Comparison of ENCODE assay signal across 1 cellular context in the genomic region with DNA sequence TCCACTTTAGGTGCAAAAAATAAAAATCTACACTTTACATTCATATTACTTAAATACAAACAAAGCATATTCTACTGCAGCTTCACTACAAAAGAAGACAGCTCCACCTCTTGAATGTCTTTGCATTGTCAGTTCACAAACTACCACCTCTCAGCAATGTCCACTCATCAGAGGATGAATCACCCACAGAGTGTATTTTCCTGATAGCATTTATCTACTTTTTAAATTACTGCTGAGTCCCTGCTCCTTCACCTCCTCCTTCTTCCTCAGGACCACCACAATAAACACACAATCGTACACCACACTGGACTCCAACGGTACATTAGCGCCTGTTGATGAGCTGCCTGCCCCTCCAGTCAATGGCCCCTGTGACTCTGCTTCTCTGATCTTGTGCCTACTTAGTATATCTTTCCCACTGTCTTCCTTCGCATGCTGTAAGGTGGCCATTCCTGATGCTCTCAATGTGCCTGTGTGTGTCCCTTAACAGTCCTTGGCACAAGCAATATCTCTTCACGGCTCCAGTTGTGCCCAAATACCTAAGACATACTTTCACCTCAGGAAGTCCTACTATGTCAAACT.
TF ChIP-seq lines count a peak whose summit lies in the region.

No MANE protein-coding gene starts in this region.

TF ChIP-seq in K562, 482 proteins besides CTCF, POLR2A, EP300 and RAD21 (continued from another document and continues in another):
- TF ChIP-seq, protein P1, sequence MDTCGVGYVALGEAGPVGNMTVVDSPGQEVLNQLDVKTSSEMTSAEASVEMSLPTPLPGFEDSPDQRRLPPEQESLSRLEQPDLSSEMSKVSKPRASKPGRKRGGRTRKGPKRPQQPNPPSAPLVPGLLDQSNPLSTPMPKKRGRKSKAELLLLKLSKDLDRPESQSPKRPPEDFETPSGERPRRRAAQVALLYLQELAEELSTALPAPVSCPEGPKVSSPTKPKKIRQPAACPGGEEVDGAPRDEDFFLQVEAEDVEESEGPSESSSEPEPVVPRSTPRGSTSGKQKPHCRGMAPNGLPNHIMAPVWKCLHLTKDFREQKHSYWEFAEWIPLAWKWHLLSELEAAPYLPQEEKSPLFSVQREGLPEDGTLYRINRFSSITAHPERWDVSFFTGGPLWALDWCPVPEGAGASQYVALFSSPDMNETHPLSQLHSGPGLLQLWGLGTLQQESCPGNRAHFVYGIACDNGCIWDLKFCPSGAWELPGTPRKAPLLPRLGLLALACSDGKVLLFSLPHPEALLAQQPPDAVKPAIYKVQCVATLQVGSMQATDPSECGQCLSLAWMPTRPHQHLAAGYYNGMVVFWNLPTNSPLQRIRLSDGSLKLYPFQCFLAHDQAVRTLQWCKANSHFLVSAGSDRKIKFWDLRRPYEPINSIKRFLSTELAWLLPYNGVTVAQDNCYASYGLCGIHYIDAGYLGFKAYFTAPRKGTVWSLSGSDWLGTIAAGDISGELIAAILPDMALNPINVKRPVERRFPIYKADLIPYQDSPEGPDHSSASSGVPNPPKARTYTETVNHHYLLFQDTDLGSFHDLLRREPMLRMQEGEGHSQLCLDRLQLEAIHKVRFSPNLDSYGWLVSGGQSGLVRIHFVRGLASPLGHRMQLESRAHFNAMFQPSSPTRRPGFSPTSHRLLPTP (IDR thresholded peaks at IDR 0.05; ENCODE audit: borderline replicate concordance, extremely low read depth, insufficient read length): no peak
- no peak for TF ChIP-seq DEAF1 (CRISPR knock-in tag; IDR thresholded peaks at IDR 0.05)
- TF ChIP-seq MTA1 (IDR thresholded peaks at IDR 0.05; ENCODE audit: borderline replicate concordance): no peak
- peak; percentile 70 for TF ChIP-seq FOS (IDR thresholded peaks at IDR 0.05; ENCODE audit: extremely low read depth, insufficient read length)
- no peak for TF ChIP-seq HDGF (IDR thresholded peaks at IDR 0.05)
- TF ChIP-seq, protein P2, sequence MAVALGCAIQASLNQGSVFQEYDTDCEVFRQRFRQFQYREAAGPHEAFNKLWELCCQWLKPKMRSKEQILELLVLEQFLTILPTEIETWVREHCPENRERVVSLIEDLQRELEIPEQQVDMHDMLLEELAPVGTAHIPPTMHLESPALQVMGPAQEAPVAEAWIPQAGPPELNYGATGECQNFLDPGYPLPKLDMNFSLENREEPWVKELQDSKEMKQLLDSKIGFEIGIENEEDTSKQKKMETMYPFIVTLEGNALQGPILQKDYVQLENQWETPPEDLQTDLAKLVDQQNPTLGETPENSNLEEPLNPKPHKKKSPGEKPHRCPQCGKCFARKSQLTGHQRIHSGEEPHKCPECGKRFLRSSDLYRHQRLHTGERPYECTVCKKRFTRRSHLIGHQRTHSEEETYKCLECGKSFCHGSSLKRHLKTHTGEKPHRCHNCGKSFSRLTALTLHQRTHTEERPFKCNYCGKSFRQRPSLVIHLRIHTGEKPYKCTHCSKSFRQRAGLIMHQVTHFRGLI (CRISPR knock-in tag; IDR thresholded peaks at IDR 0.05): no peak
- TF ChIP-seq JUND (IDR thresholded peaks at IDR 0.05; ENCODE audit: borderline replicate concordance, low read depth, low read length): peak; percentile 97
- peak; percentile 96; the same call in 2 of the 3 replicates for TF ChIP-seq JUND (tag; IDR thresholded peaks at IDR 0.05; ENCODE audit: borderline replicate concordance, low read depth, low read length)
- no peak for TF ChIP-seq CBFB (CRISPR knock-in tag; IDR thresholded peaks at IDR 0.05)
- TF ChIP-seq, protein P3, sequence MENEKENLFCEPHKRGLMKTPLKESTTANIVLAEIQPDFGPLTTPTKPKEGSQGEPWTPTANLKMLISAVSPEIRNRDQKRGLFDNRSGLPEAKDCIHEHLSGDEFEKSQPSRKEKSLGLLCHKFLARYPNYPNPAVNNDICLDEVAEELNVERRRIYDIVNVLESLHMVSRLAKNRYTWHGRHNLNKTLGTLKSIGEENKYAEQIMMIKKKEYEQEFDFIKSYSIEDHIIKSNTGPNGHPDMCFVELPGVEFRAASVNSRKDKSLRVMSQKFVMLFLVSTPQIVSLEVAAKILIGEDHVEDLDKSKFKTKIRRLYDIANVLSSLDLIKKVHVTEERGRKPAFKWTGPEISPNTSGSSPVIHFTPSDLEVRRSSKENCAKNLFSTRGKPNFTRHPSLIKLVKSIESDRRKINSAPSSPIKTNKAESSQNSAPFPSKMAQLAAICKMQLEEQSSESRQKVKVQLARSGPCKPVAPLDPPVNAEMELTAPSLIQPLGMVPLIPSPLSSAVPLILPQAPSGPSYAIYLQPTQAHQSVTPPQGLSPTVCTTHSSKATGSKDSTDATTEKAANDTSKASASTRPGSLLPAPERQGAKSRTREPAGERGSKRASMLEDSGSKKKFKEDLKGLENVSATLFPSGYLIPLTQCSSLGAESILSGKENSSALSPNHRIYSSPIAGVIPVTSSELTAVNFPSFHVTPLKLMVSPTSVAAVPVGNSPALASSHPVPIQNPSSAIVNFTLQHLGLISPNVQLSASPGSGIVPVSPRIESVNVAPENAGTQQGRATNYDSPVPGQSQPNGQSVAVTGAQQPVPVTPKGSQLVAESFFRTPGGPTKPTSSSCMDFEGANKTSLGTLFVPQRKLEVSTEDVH (IDR thresholded peaks at IDR 0.05; ENCODE audit: low read depth, partially characterized antibody): no peak
- no peak for TF ChIP-seq TSHZ1 (CRISPR knock-in tag; IDR thresholded peaks at IDR 0.05)
- TF ChIP-seq POLR2G (IDR thresholded peaks at IDR 0.05; ENCODE audit: low read depth, low read length): no peak
- TF ChIP-seq HINFP (tag; conservative IDR thresholded peaks at IDR 0.05; ENCODE audit: low read depth): no peak
- peak; percentile 30; the same call in 1 of the 2 replicates for TF ChIP-seq MECOM (CRISPR knock-in tag; IDR thresholded peaks at IDR 0.05)
- TF ChIP-seq, protein P4, sequence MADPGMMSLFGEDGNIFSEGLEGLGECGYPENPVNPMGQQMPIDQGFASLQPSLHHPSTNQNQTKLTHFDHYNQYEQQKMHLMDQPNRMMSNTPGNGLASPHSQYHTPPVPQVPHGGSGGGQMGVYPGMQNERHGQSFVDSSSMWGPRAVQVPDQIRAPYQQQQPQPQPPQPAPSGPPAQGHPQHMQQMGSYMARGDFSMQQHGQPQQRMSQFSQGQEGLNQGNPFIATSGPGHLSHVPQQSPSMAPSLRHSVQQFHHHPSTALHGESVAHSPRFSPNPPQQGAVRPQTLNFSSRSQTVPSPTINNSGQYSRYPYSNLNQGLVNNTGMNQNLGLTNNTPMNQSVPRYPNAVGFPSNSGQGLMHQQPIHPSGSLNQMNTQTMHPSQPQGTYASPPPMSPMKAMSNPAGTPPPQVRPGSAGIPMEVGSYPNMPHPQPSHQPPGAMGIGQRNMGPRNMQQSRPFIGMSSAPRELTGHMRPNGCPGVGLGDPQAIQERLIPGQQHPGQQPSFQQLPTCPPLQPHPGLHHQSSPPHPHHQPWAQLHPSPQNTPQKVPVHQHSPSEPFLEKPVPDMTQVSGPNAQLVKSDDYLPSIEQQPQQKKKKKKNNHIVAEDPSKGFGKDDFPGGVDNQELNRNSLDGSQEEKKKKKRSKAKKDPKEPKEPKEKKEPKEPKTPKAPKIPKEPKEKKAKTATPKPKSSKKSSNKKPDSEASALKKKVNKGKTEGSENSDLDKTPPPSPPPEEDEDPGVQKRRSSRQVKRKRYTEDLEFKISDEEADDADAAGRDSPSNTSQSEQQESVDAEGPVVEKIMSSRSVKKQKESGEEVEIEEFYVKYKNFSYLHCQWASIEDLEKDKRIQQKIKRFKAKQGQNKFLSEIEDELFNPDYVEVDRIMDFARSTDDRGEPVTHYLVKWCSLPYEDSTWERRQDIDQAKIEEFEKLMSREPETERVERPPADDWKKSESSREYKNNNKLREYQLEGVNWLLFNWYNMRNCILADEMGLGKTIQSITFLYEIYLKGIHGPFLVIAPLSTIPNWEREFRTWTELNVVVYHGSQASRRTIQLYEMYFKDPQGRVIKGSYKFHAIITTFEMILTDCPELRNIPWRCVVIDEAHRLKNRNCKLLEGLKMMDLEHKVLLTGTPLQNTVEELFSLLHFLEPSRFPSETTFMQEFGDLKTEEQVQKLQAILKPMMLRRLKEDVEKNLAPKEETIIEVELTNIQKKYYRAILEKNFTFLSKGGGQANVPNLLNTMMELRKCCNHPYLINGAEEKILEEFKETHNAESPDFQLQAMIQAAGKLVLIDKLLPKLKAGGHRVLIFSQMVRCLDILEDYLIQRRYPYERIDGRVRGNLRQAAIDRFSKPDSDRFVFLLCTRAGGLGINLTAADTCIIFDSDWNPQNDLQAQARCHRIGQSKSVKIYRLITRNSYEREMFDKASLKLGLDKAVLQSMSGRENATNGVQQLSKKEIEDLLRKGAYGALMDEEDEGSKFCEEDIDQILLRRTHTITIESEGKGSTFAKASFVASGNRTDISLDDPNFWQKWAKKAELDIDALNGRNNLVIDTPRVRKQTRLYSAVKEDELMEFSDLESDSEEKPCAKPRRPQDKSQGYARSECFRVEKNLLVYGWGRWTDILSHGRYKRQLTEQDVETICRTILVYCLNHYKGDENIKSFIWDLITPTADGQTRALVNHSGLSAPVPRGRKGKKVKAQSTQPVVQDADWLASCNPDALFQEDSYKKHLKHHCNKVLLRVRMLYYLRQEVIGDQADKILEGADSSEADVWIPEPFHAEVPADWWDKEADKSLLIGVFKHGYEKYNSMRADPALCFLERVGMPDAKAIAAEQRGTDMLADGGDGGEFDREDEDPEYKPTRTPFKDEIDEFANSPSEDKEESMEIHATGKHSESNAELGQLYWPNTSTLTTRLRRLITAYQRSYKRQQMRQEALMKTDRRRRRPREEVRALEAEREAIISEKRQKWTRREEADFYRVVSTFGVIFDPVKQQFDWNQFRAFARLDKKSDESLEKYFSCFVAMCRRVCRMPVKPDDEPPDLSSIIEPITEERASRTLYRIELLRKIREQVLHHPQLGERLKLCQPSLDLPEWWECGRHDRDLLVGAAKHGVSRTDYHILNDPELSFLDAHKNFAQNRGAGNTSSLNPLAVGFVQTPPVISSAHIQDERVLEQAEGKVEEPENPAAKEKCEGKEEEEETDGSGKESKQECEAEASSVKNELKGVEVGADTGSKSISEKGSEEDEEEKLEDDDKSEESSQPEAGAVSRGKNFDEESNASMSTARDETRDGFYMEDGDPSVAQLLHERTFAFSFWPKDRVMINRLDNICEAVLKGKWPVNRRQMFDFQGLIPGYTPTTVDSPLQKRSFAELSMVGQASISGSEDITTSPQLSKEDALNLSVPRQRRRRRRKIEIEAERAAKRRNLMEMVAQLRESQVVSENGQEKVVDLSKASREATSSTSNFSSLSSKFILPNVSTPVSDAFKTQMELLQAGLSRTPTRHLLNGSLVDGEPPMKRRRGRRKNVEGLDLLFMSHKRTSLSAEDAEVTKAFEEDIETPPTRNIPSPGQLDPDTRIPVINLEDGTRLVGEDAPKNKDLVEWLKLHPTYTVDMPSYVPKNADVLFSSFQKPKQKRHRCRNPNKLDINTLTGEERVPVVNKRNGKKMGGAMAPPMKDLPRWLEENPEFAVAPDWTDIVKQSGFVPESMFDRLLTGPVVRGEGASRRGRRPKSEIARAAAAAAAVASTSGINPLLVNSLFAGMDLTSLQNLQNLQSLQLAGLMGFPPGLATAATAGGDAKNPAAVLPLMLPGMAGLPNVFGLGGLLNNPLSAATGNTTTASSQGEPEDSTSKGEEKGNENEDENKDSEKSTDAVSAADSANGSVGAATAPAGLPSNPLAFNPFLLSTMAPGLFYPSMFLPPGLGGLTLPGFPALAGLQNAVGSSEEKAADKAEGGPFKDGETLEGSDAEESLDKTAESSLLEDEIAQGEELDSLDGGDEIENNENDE (IDR thresholded peaks at IDR 0.05; ENCODE audit: low read depth, low read length): no peak
- no peak for TF ChIP-seq SRSF9 (IDR thresholded peaks at IDR 0.05; ENCODE audit: borderline replicate concordance, low read depth, low read length)
- no peak for TF ChIP-seq HBP1 (CRISPR knock-in tag; IDR thresholded peaks at IDR 0.05)
